Comparison of ENCODE assay signal across 21 cellular contexts in genomic region chr7:100210803-100211202, GRCh38. TPM values are rescaled to one million over a fixed set of nuclear protein-coding genes. Genes with fewer than 3 reads are reported as not detected.
DNase-seq lines count a peak whose midpoint lies in the region; ATAC-seq, FAIRE-seq and TF ChIP-seq lines count a peak whose summit lies in the region.
"Had no signal": no experiment of that assay in that cellular context is flagged by ENCODE, and none has a peak within 500 bp of the region (broad histone marks: within the 10 kb centered on the region; RNA-seq: fewer than 3 reads in every experiment).

No MANE protein-coding gene starts in this region.

- ATAC-seq in activated T-cell treated with anti-CD3 and anti-CD28 coated beads, Interleukin-2, amount 50 U/mL, for 72 hours (replicated peaks in 1 of 2), result no peak
- no peak for ATAC-seq in activated naive CD8-positive, alpha-beta T cell treated with anti-CD3 and anti-CD28 coated beads, Interleukin-2, amount 50 U/mL, for 24 hours
- no peak for ATAC-seq in stimulated activated effector memory CD8-positive, alpha-beta T cell treated with anti-CD3 and anti-CD28 coated beads, Interleukin-12 subunit alpha, Interleukin-12 subunit beta, amount 100 ng/mL, for 72 hours
- ATAC-seq in GM18517 (IDR thresholded peaks at IDR 0.05; ENCODE audit: unreplicated experiment) (no peak), WTC11 (no peak)
- ATAC-seq: gastroesophageal sphincter, HCT116, Right ventricle myocardium inferior had no signal

- H3K9me3 Mint-ChIP-seq in activated T-cell treated with anti-CD3 and anti-CD28 coated beads, Interleukin-2, amount 50 U/mL, for 72 hours, result peaks cover 0 to 2% of the 10 kb centered on the region in 2 donors
- no peaks in the 10 kb centered on the region for H3K9me3 Mint-ChIP-seq in activated naive CD8-positive, alpha-beta T cell treated with anti-CD3 and anti-CD28 coated beads, Interleukin-2, amount 50 U/mL, for 24 hours
- H3K9me3 Mint-ChIP-seq in stimulated activated effector memory CD8-positive, alpha-beta T cell treated with anti-CD3 and anti-CD28 coated beads, Interleukin-12 subunit alpha, Interleukin-12 subunit beta, amount 100 ng/mL, for 72 hours, result no peaks in the 10 kb centered on the region
- no peaks in the 10 kb centered on the region for H3K9me3 Mint-ChIP-seq in WTC11
- H3K9me3 Mint-ChIP-seq: brain had no signal

- peaks cover 13 to 20% of the 10 kb centered on the region in 2 donors for H3K36me3 Mint-ChIP-seq in activated T-cell treated with anti-CD3 and anti-CD28 coated beads, Interleukin-2, amount 50 U/mL, for 72 hours (ENCODE audit: insufficient read depth in 2 of 2)
- peaks cover 3% of the 10 kb centered on the region for H3K36me3 Mint-ChIP-seq in activated naive CD8-positive, alpha-beta T cell treated with anti-CD3 and anti-CD28 coated beads, Interleukin-2, amount 50 U/mL, for 24 hours (ENCODE audit: low read depth)
- peaks cover 12% of the 10 kb centered on the region for H3K36me3 Mint-ChIP-seq in stimulated activated effector memory CD8-positive, alpha-beta T cell treated with anti-CD3 and anti-CD28 coated beads, Interleukin-12 subunit alpha, Interleukin-12 subunit beta, amount 100 ng/mL, for 72 hours
- H3K36me3 Mint-ChIP-seq in WTC11, result no peaks in the 10 kb centered on the region

- no peaks in the 10 kb centered on the region for H3K27me3 Mint-ChIP-seq in activated T-cell treated with anti-CD3 and anti-CD28 coated beads, Interleukin-2, amount 50 U/mL, for 72 hours (ENCODE audit: low read depth)
- H3K27me3 Mint-ChIP-seq in activated naive CD8-positive, alpha-beta T cell treated with anti-CD3 and anti-CD28 coated beads, Interleukin-2, amount 50 U/mL, for 24 hours, result no peaks in the 10 kb centered on the region
- H3K27me3 Mint-ChIP-seq in WTC11 (ENCODE audit: low read depth), result peaks cover 90% of the 10 kb centered on the region
- H3K27me3 Mint-ChIP-seq: brain had no signal

- no peak for FAIRE-seq in GM19239 (lab: Jason Lieb, UNC)
- FAIRE-seq: G401.6 had no signal

- no peak for DNase-seq in activated T-cell treated with anti-CD3 and anti-CD28 coated beads, Interleukin-2, amount 50 U/mL, for 72 hours
- DNase-seq in activated T-cell treated with anti-CD3 and anti-CD28 coated beads for 4 hours (no peak), GM19239 (ENCODE audit: insufficient read length, low spot score) (no peak), WTC11 (ENCODE audit: low spot score) (no peak)
- DNase-seq in activated naive CD8-positive, alpha-beta T cell treated with anti-CD3 and anti-CD28 coated beads, Interleukin-2, amount 50 U/mL, for 24 hours, result no peak
- no peak for DNase-seq in stimulated activated effector memory CD8-positive, alpha-beta T cell treated with anti-CD3 and anti-CD28 coated beads, Interleukin-12 subunit alpha, Interleukin-12 subunit beta, amount 100 ng/mL, for 72 hours (ENCODE audit: low spot score in 2 of 2)
- DNase-seq: erythroblast, MG63, NCI-H187, NCI-H446 treated with DMSO at 0.1 percent for 48 hours, stomach had no signal

- CTCF ChIA-PET in WTC11 (lab: Charles Lee), result interaction anchor here (1.2 to 1.5 kb wide), 2 partner anchors 33 to 42 kb away, joined by 5 to 6 read pairs; partner anchors contain the start of genes GAL3ST4, GPC2 and STAG3

- H3K4me1 Mint-ChIP-seq in activated T-cell treated with anti-CD3 and anti-CD28 coated beads, Interleukin-2, amount 50 U/mL, for 72 hours (ENCODE audit: low read depth), result peaks cover 82% of the 10 kb centered on the region
- H3K4me1 Mint-ChIP-seq in activated naive CD8-positive, alpha-beta T cell treated with anti-CD3 and anti-CD28 coated beads, Interleukin-2, amount 50 U/mL, for 24 hours, result peaks cover 67% of the 10 kb centered on the region
- H3K4me1 Mint-ChIP-seq in stimulated activated effector memory CD8-positive, alpha-beta T cell treated with anti-CD3 and anti-CD28 coated beads, Interleukin-12 subunit alpha, Interleukin-12 subunit beta, amount 100 ng/mL, for 72 hours, result peaks cover 50% of the 10 kb centered on the region
- peaks cover 7% of the 10 kb centered on the region; the same call in 1 of the 2 replicates for H3K4me1 Mint-ChIP-seq in WTC11

- peak overlapping the region; percentile 75 to 92 for H3K4me3 Mint-ChIP-seq in activated T-cell treated with anti-CD3 and anti-CD28 coated beads, Interleukin-2, amount 50 U/mL, for 72 hours
- H3K4me3 Mint-ChIP-seq in activated naive CD8-positive, alpha-beta T cell treated with anti-CD3 and anti-CD28 coated beads, Interleukin-2, amount 50 U/mL, for 24 hours, result peak overlapping the region; percentile 73
- H3K4me3 Mint-ChIP-seq in stimulated activated effector memory CD8-positive, alpha-beta T cell treated with anti-CD3 and anti-CD28 coated beads, Interleukin-12 subunit alpha, Interleukin-12 subunit beta, amount 100 ng/mL, for 72 hours, result peak overlapping the region; percentile 59
- H3K4me3 Mint-ChIP-seq in WTC11, result no peak overlapping the region
- H3K4me3 Mint-ChIP-seq: brain had no signal

- POLR2A ChIA-PET in WTC11 (lab: Charles Lee), result interaction anchor here (1.0 to 1.5 kb wide), 2 partner anchors 11 to 17 kb away, joined by 3 read pairs; no protein-coding TSS in a partner anchor

- H3K27ac Mint-ChIP-seq in activated T-cell treated with anti-CD3 and anti-CD28 coated beads, Interleukin-2, amount 50 U/mL, for 72 hours, result no peak overlapping the region
- peak overlapping the region; percentile 4 for H3K27ac Mint-ChIP-seq in activated naive CD8-positive, alpha-beta T cell treated with anti-CD3 and anti-CD28 coated beads, Interleukin-2, amount 50 U/mL, for 24 hours
- no peak overlapping the region for H3K27ac Mint-ChIP-seq in stimulated activated effector memory CD8-positive, alpha-beta T cell treated with anti-CD3 and anti-CD28 coated beads, Interleukin-12 subunit alpha, Interleukin-12 subunit beta, amount 100 ng/mL, for 72 hours
- H3K27ac Mint-ChIP-seq in WTC11, result no peak overlapping the region

- peak overlapping the region; percentile 67 for H3K4me3 ChIP-seq in GM12875 (ENCODE audit: low read depth, low read length)
- H3K4me3 ChIP-seq: gastroesophageal sphincter, MG63, skin epidermis, stomach had no signal

- TF ChIP-seq CTCF in GM12875 (IDR thresholded peaks at IDR 0.05; ENCODE audit: borderline replicate concordance, insufficient read depth, low read depth, low read length) (no peak), WTC11 (IDR thresholded peaks at IDR 0.05) (no peak)

TF ChIP-seq in WTC11, 78 proteins besides CTCF, POLR2A, EP300 and RAD21:
- no peak for TF ChIP-seq CREM (CRISPR knock-in tag; IDR thresholded peaks at IDR 0.05)

RNA-seq across cellular contexts. Expression of gene PVRIG, which starts 8.9 kb away (rescaled TPM):
- total RNA-seq in activated T-cell treated with anti-CD3 and anti-CD28 coated beads, Interleukin-2, amount 50 U/mL, for 72 hours, result 10 to 100 TPM; 26.7 to 34.4 TPM
- total RNA-seq in WTC11 (2021), result 0.37 to 0.55 TPM in 2 of 3 replicates, not detected in the other
- total RNA-seq: myocyte, progenitor cell of endocrine pancreas, Right ventricle myocardium inferior had no signal

RNA-seq across cellular contexts. Expression of gene STAG3, which starts 33.1 kb away (rescaled TPM):
- total RNA-seq in activated T-cell treated with anti-CD3 and anti-CD28 coated beads, Interleukin-2, amount 50 U/mL, for 72 hours, result 100 to 1,000 TPM; 103 to 121 TPM
- 5.2 to 7.6 TPM (median 5.5 TPM) in 3 replicates for total RNA-seq in WTC11 (2021)
- total RNA-seq: myocyte had no signal

RNA-seq across cellular contexts. Expression of gene GPC2, which starts 33.6 kb away (rescaled TPM):
- 10 to 100 TPM in 1 of 2 donors, 1 to 10 TPM in 1; 9.7 to 14.2 TPM for total RNA-seq in activated T-cell treated with anti-CD3 and anti-CD28 coated beads, Interleukin-2, amount 50 U/mL, for 72 hours
- 52.1 to 63.9 TPM (median 63.0 TPM) in 3 replicates for total RNA-seq in WTC11 (2021)

RNA-seq across cellular contexts. Expression of gene GAL3ST4, which starts 42.4 kb away (rescaled TPM):
- total RNA-seq in activated T-cell treated with anti-CD3 and anti-CD28 coated beads, Interleukin-2, amount 50 U/mL, for 72 hours, result 10 to 100 TPM in 1 of 2 donors, 1 to 10 TPM in 1; 6.9 to 11.7 TPM
- total RNA-seq in WTC11 (2021), result 8.1 to 10.3 TPM (median 8.9 TPM) in 3 replicates

RNA-seq across cellular contexts. Expression of gene TRAPPC14, which starts 52.3 kb away (rescaled TPM):
- 10 to 100 TPM; 22.1 to 28.8 TPM for total RNA-seq in activated T-cell treated with anti-CD3 and anti-CD28 coated beads, Interleukin-2, amount 50 U/mL, for 72 hours
- total RNA-seq in WTC11 (2021), result 25.0 to 28.0 TPM (median 25.1 TPM) in 3 replicates

Comparison
In these comparisons a context has a peak if more than half of its experiments do, and no peak if none do; other contexts are left out.
1. RNA of gene PVRIG, which starts 8.9 kb away (total RNA-seq): 26.7 to 34.4 TPM in activated T-cell treated with anti-CD3 and anti-CD28 coated beads, Interleukin-2, amount 50 U/mL, for 72 hours; 0.37 to 0.55 TPM in WTC11; every median in the first group is over 10 times any median in the second.
2. RNA of gene STAG3, which starts 33.1 kb away (total RNA-seq): 103 to 121 TPM in activated T-cell treated with anti-CD3 and anti-CD28 coated beads, Interleukin-2, amount 50 U/mL, for 72 hours; 5.2 to 7.6 TPM in WTC11; every median in the first group is over 10 times any median in the second.